In genomic region chr12:94147377-94147990, GRCh38 we compare ENCODE assay signal across 9 cellular contexts. TPM values are rescaled to one million over a fixed set of nuclear protein-coding genes. Genes with fewer than 3 reads are reported as not detected.
DNase-seq lines count a peak whose midpoint lies in the region; ATAC-seq, FAIRE-seq and TF ChIP-seq lines count a peak whose summit lies in the region.
"Had no signal": no experiment of that assay in that cellular context is flagged by ENCODE, and none has a peak within 500 bp of the region (broad histone marks: within the 10 kb centered on the region; RNA-seq: fewer than 3 reads in every experiment).

No MANE protein-coding gene starts in this region.

- H3K4me1 ChIP-seq in A549, result peaks cover 16% of the 10 kb centered on the region; the same call in 2 of the 3 replicates
- peaks cover 6% of the 10 kb centered on the region for H3K4me1 ChIP-seq in muscle layer of colon (ENCODE audit: insufficient read depth, low read length)

- no peak for TF ChIP-seq EP300 in A549 (IDR thresholded peaks at IDR 0.05)

- no peaks in the 10 kb centered on the region for H3K9me3 ChIP-seq in A549
- no peaks in the 10 kb centered on the region for H3K9me3 ChIP-seq in muscle layer of colon (ENCODE audit: low read length)

- CTCF ChIA-PET in A549 (lab: Yijun Ruan, JAX) (interaction anchor here (1.0 to 2.3 kb wide), 2 partner anchors 313 to 383 kb away, joined by 3 to 8 read pairs; no protein-coding TSS in a partner anchor), RWPE1 (lab: Yijun Ruan, JAX) (interaction anchor here (0.6 kb wide), 1 partner anchor 522 kb away, joined by 3 read pairs; no protein-coding TSS in a partner anchor)

- ATAC-seq in A549 (no peak), GM19351 (IDR thresholded peaks at IDR 0.05; ENCODE audit: unreplicated experiment) (no peak)

- H3K4me3 ChIP-seq in A549 (peak overlapping the region; percentile 58), muscle layer of colon (ENCODE audit: low read depth in 1 of 2, low read length in 2 of 2) (peak overlapping the region; percentile 16 to 55)

- no peak for TF ChIP-seq CTCF in A549 (IDR thresholded peaks at IDR 0.05)
- TF ChIP-seq CTCF in RWPE1 (conservative IDR thresholded peaks at IDR 0.05; ENCODE audit: low read depth), result no peak

- H3K27ac ChIP-seq in A549 (no peak overlapping the region), angular gyrus (ENCODE audit: low read depth, low read length) (peak overlapping the region; percentile 58), muscle layer of colon (ENCODE audit: low read depth, low read length) (no peak overlapping the region), RWPE1 (no peak overlapping the region)
- H3K27ac ChIP-seq: VCaP had no signal

- TF ChIP-seq POLR2A in A549 (IDR thresholded peaks at IDR 0.05; ENCODE audit: low read length), result no peak
- TF ChIP-seq POLR2A in GM12892 (IDR thresholded peaks at IDR 0.05; ENCODE audit: low read depth, low read length), result no peak

- POLR2A ChIA-PET in A549 (lab: Yijun Ruan, JAX) (no interaction called here), RWPE1 (lab: Yijun Ruan, JAX; ENCODE audit: low non-redundant PET) (no interaction called here)

- FAIRE-seq in A549 (lab: Jason Lieb, UNC), result no peak
- FAIRE-seq in GM12892 (lab: Jason Lieb, UNC), result peak; percentile 24

- DNase-seq in A549 (ENCODE audit: low read depth in 1 of 2, low spot score in 1 of 2) (no peak), GM12892 (ENCODE audit: insufficient read length) (no peak), middle frontal gyrus (ENCODE audit: extremely low spot score, low spot score) (no peak), SHP77 treated with DMSO at 0.1 percent for 48 hours (lab: John Stamatoyannopoulos, UW) (no peak), RWPE1 (ENCODE audit: low spot score) (no peak)

- no peak for TF ChIP-seq RAD21 in A549 (conservative IDR thresholded peaks at IDR 0.05 in 1 of 2, IDR thresholded peaks at IDR 0.05 in 1 of 2)

- H3K27me3 ChIP-seq in muscle layer of colon (ENCODE audit: control insufficient read depth in 1 of 2, insufficient read depth in 2 of 2, low read length in 2 of 2), result peaks cover 4 to 25% of the 10 kb centered on the region in 2 donors

- WGBS in A549 (ENCODE audit: missing lambda C conversion rate), result 49% methylated on average over 13 of the region's 13 CpGs

- no peaks in the 10 kb centered on the region for H3K36me3 ChIP-seq in muscle layer of colon (ENCODE audit: insufficient read depth, low read length)

- H3K4me2 ChIP-seq in A549, result peak overlapping the region; percentile 94

- H3K9ac ChIP-seq in muscle layer of colon (ENCODE audit: low read length), result no peak overlapping the region

TF ChIP-seq in A549, 52 proteins besides CTCF, POLR2A, EP300 and RAD21:
- no peak for TF ChIP-seq HEYL (CRISPR knock-in tag; IDR thresholded peaks at IDR 0.05)
- TF ChIP-seq PBX3 (IDR thresholded peaks at IDR 0.05), result no peak
- TF ChIP-seq MAX (IDR thresholded peaks at IDR 0.05), result no peak
- no peak for TF ChIP-seq RCOR1 (IDR thresholded peaks at IDR 0.05; ENCODE audit: low read depth, low read length)
- TF ChIP-seq ZSCAN20 (CRISPR knock-in tag; IDR thresholded peaks at IDR 0.05), result no peak
- no peak for TF ChIP-seq PHF8 (IDR thresholded peaks at IDR 0.05; ENCODE audit: borderline replicate concordance, low read depth)
- no peak for TF ChIP-seq JUNB (IDR thresholded peaks at IDR 0.05)
- no peak for TF ChIP-seq FOSL2 (IDR thresholded peaks at IDR 0.05)
- no peak for TF ChIP-seq FOSL2 (CRISPR knock-in tag; IDR thresholded peaks at IDR 0.05)
- TF ChIP-seq KDM1A (IDR thresholded peaks at IDR 0.05; ENCODE audit: low read depth), result no peak
- no peak for TF ChIP-seq ZNF302 (CRISPR knock-in tag; IDR thresholded peaks at IDR 0.05)
- no peak for TF ChIP-seq RARB (CRISPR knock-in tag; IDR thresholded peaks at IDR 0.05)
- no peak for TF ChIP-seq MAZ (IDR thresholded peaks at IDR 0.05; ENCODE audit: borderline replicate concordance, low read depth, low read length)
- TF ChIP-seq ZFP36 (IDR thresholded peaks at IDR 0.05; ENCODE audit: borderline replicate concordance, partially characterized antibody), result no peak
- no peak for TF ChIP-seq JUN (IDR thresholded peaks at IDR 0.05)
- no peak for TF ChIP-seq RFX5 (IDR thresholded peaks at IDR 0.05)
- TF ChIP-seq RNF2 (IDR thresholded peaks at IDR 0.05; ENCODE audit: borderline replicate concordance, low read depth), result no peak
- no peak for TF ChIP-seq FOXS1 (CRISPR knock-in tag; IDR thresholded peaks at IDR 0.05)
- TF ChIP-seq HOXA7 (CRISPR knock-in tag; IDR thresholded peaks at IDR 0.05), result no peak
- TF ChIP-seq SREBF2 (IDR thresholded peaks at IDR 0.05), result no peak
TF ChIP-seq in A549: peak in this region for 0.

RNA-seq across cellular contexts. Expression of gene PLXNC1, which starts 0.9 kb away (rescaled TPM):
- polyA plus RNA-seq in A549 (2011; rRNA removed) (0.50 and 1.4 TPM in 2 replicates), A549 (2017; fragmentation: RNase III; extraction: RNeasy Plus Mini Kit Qiagen cat#74134 plus additional on column Dnase treatment) (0.12 to 0.18 TPM (median 0.13 TPM) in 3 replicates)
- 0.01 and 0.05 TPM in 2 replicates for polyA plus RNA-seq in A549 (2012; cell fraction: cytosol; rRNA removed)
- polyA plus RNA-seq in A549 (2012; cell fraction: nucleus; rRNA removed), result 0.06 and 0.45 TPM in 2 replicates
- polyA minus RNA-seq in A549 (2011; rRNA and poly(A)+ RNA removed), result 1.1 and 1.2 TPM in 2 replicates
- 14.3 TPM for polyA plus RNA-seq in GM12892 (2012; ENCODE audit: missing spikeins)
